ENCODE assay signal across 8 cellular contexts in genomic region chr1:66282343-66282852, GRCh38.
DNase-seq lines count a peak whose midpoint lies in the region; ATAC-seq and TF ChIP-seq lines count a peak whose summit lies in the region.

No MANE protein-coding gene starts in this region.

- DNase-seq in GM03348 (ENCODE audit: low spot score) (peak; percentile 42), M059J (ENCODE audit: low read depth) (peak; percentile 75), left lung (no peak), thyroid gland (peak in 1 of 2 donors; percentile 32), NCI-H187 treated with DMSO at 0.1 percent for 48 hours (lab: John Stamatoyannopoulos, UW) (no peak), middle frontal gyrus (ENCODE audit: extremely low spot score, low spot score) (no peak)
- DNase-seq in activated naive CD4-positive, alpha-beta T cell treated with anti-CD3 and anti-CD28 coated beads, Interleukin-2, amount 50 U/mL, for 16 hours = peak; percentile 71

- 50 to 71% methylated on average over 2 of the region's 2 CpGs for WGBS in thyroid gland, 2 donors

- no peaks in the 10 kb centered on the region for H3K9me3 ChIP-seq in left lung
- no peaks in the 10 kb centered on the region for H3K9me3 ChIP-seq in thyroid gland

- TF ChIP-seq CTCF in left lung (IDR thresholded peaks at IDR 0.05) = no peak
- no peak for TF ChIP-seq CTCF in thyroid gland (IDR thresholded peaks at IDR 0.05)

- ATAC-seq in GM21619 (IDR thresholded peaks at IDR 0.05; ENCODE audit: unreplicated experiment) = peak; percentile 78
- peak; percentile 64 for ATAC-seq in left lung

- H3K27me3 ChIP-seq in left lung = no peaks in the 10 kb centered on the region
- H3K27me3 ChIP-seq in thyroid gland = no peaks in the 10 kb centered on the region

- no peak for TF ChIP-seq POLR2A in thyroid gland (IDR thresholded peaks at IDR 0.05)

- H3K4me1 ChIP-seq in left lung (peaks cover 22 to 36% of the 10 kb centered on the region in 2 donors), thyroid gland (peaks cover 11 to 20% of the 10 kb centered on the region in 2 donors)

- no peaks in the 10 kb centered on the region for H3K36me3 ChIP-seq in left lung
- H3K36me3 ChIP-seq in thyroid gland = no peaks in the 10 kb centered on the region

- H3K4me3 ChIP-seq in left lung = no peak overlapping the region
- no peak overlapping the region for H3K4me3 ChIP-seq in thyroid gland (replicated peaks in 1 of 3)

- intact Hi-C loops in left lung (cut with DNase I) (no loop called here), thyroid gland (cut with DNase I) (no loop called here)

- H3K27ac ChIP-seq in left lung (peak overlapping the region; percentile 57 to 77), thyroid gland (peak overlapping the region in 2 of 3 donors; percentile 11 to 19)

Comparison
In these comparisons a context has a peak if more than half of its experiments do, and no peak if none do; other contexts are left out.
1. DNase-seq: peak in GM03348 (single experiment), M059J (single experiment) and activated naive CD4-positive, alpha-beta T cell treated with anti-CD3 and anti-CD28 coated beads, Interleukin-2, amount 50 U/mL, for 16 hours (single experiment); none in left lung (0 of 2), NCI-H187 treated with DMSO at 0.1 percent for 48 hours (single experiment) and middle frontal gyrus (single experiment).